10 cellular contexts compared by ENCODE assay signal in the genomic region with DNA sequence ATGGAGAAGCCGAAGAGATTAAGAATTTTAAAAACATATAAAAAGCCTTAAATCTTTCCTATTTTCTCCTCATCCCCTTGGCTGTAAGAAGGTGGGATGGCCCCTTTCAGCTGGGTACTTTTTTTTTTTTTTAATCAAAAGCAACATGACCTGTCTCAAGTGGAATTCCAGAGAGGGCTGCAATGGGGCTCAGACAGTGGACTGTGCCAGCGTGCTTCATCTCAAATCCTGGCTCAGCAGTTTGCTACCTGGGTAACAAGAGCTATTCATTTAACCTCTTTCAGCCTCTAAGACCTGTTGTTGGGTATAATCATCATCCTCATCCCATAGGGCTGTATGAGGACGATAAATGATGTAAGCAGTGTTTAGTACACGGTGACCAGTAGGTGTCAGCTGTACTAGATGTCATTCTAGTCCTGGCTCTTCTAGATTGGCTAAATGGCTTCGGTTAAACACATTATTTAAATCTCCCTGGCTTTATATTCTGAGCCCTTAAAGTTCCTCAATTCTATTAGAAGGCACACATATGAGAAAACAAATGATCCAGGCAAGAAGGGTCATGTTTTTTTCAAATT. TPM values are rescaled to one million over a fixed set of nuclear protein-coding genes. Genes with fewer than 3 reads are reported as not detected.
DNase-seq lines count a peak whose midpoint lies in the region; ATAC-seq, FAIRE-seq and TF ChIP-seq lines count a peak whose summit lies in the region.
"Had no signal": no experiment of that assay in that cellular context is flagged by ENCODE, and none has a peak within 500 bp of the region (broad histone marks: within the 10 kb centered on the region; RNA-seq: fewer than 3 reads in every experiment).

No MANE protein-coding gene starts in this region.

- no TSS peak for BruUV-seq in Caco-2 (replicated peaks; lab: Mats Ljungman, UMichigan)

- CTCF ChIA-PET in Caco-2 (lab: Charles Lee): interaction anchor here (0.6 to 0.7 kb wide), 2 partner anchors 20 to 1023 kb away, joined by 3 to 5 read pairs; no protein-coding TSS in a partner anchor

- POLR2A ChIA-PET in Caco-2 (lab: Charles Lee): no interaction called here

- H3K4me1 ChIP-seq in Caco-2: 0 out of 2 replicates have a peak, but pooled peaks cover 2% of the 10 kb centered on the region

- H3K27me3 Mint-ChIP-seq in Caco-2 (ENCODE audit: insufficient read depth, unreplicated experiment): peaks cover 6% of the 10 kb centered on the region
- H3K27me3 Mint-ChIP-seq in nephron progenitor cell (ENCODE audit: low read depth, poor library complexity): peaks cover 43% of the 10 kb centered on the region

- ATAC-seq in GM18498 (IDR thresholded peaks at IDR 0.05; ENCODE audit: unreplicated experiment): peak; percentile 73
- peak; percentile 75 for ATAC-seq in HG03108 (IDR thresholded peaks at IDR 0.05; ENCODE audit: unreplicated experiment)

- H3K36me3 ChIP-seq in Caco-2 (ENCODE audit: control insufficient read depth, insufficient read depth, low read length): no peaks in the 10 kb centered on the region

- intact Hi-C loops in Caco-2 (cut with micrococcal nuclease; ENCODE audit: unreplicated experiment): no loop called here

- peaks cover 7% of the 10 kb centered on the region for H3K4me1 Mint-ChIP-seq in Caco-2 (ENCODE audit: low read depth, unreplicated experiment)
- no peaks in the 10 kb centered on the region for H3K4me1 Mint-ChIP-seq in nephron progenitor cell

- H3K9me3 Mint-ChIP-seq in Caco-2 (ENCODE audit: unreplicated experiment): no peaks in the 10 kb centered on the region
- peaks cover 30% of the 10 kb centered on the region for H3K9me3 Mint-ChIP-seq in nephron progenitor cell

- H3K27me3 ChIP-seq in Caco-2 (replicated peaks; ENCODE audit: control insufficient read depth, insufficient read depth, low read length): no peaks in the 10 kb centered on the region

- FAIRE-seq in urothelium cell line (lab: Jason Lieb, UNC): no peak
- FAIRE-seq: keratinocyte had no signal

- no peak overlapping the region for H3K4me3 Mint-ChIP-seq in Caco-2 (ENCODE audit: unreplicated experiment)
- no peak overlapping the region for H3K4me3 Mint-ChIP-seq in nephron progenitor cell

- H3K9me3 ChIP-seq in Caco-2: no peaks in the 10 kb centered on the region

- H3K4me3 ChIP-seq in Caco-2 (ENCODE audit: low read depth, low read length): no peak overlapping the region

- H3K27ac Mint-ChIP-seq in Caco-2 (ENCODE audit: unreplicated experiment): no peak overlapping the region
- H3K27ac Mint-ChIP-seq in nephron progenitor cell: no peak overlapping the region

- in situ Hi-C loops in SK-MEL-5 (cut with HindIII; ENCODE audit: low pct_unique_long_range_greater_than_20kb, low sequenced_read_pairs): no loop called here

- TF ChIP-seq CTCF in Caco-2 (IDR thresholded peaks at IDR 0.05; ENCODE audit: insufficient read depth in 1 of 2, low read depth in 1 of 2, low read length in 1 of 2, severe bottlenecking in 1 of 2, unreplicated experiment in 1 of 2) (peak in 1 of 2 experiments; percentile 23), nephron progenitor cell (IDR thresholded peaks at IDR 0.05) (no peak)

- H3K36me3 Mint-ChIP-seq in Caco-2 (ENCODE audit: insufficient read depth, unreplicated experiment) (no peaks in the 10 kb centered on the region), nephron progenitor cell (ENCODE audit: low read depth) (peaks cover 5% of the 10 kb centered on the region)

- DNase-seq in SK-MEL-5 (ENCODE audit: low read depth, low spot score): peak; percentile 50
- peak; percentile 29 for DNase-seq in islet precursor cell
- no peak for DNase-seq in Caco-2
- no peak for DNase-seq in nephron progenitor cell
- DNase-seq in DMS153 treated with DMSO at 0.1 percent for 48 hours (lab: John Stamatoyannopoulos, UW; ENCODE audit: unreplicated experiment): no peak
- DNase-seq in urothelium cell line (ENCODE audit: low spot score): no peak
- DNase-seq: anterior cingulate cortex had no signal

RNA-seq across cellular contexts. Expression of a gene that starts 6.9 kb away (rescaled TPM):
- 0.03 and 0.16 TPM in 2 replicates for total RNA-seq in SK-MEL-5 (2014; rRNA removed; shearing (Covaris generic))
- 0.10 TPM in 1 of 2 replicates, not detected in the other for polyA plus RNA-seq in SK-MEL-5 (2015; cell fraction: cytosol; rRNA removed)
- polyA plus RNA-seq in SK-MEL-5 (2015; cell fraction: nucleus; rRNA removed): not detected in 2 replicates
- total RNA-seq in Caco-2 (2022): 0.14 and 0.18 TPM in 2 replicates

Comparison
In these comparisons a context has a peak if more than half of its experiments do, and no peak if none do; other contexts are left out.
1. DNase-seq: peak in SK-MEL-5 (single experiment) and islet precursor cell (single experiment); none in Caco-2 (0 of 2), nephron progenitor cell (single experiment), DMS153 treated with DMSO at 0.1 percent for 48 hours (single experiment) and urothelium cell line (single experiment).